12 cellular contexts compared by ENCODE assay signal in genomic region chr12:24741216-24741615, GRCh38.
DNase-seq lines count a peak whose midpoint lies in the region; ATAC-seq and TF ChIP-seq lines count a peak whose summit lies in the region.
"Had no signal": no experiment of that assay in that cellular context is flagged by ENCODE, and none has a peak within 500 bp of the region (broad histone marks: within the 10 kb centered on the region; RNA-seq: fewer than 3 reads in every experiment).

No MANE protein-coding gene starts in this region.

- peak; percentile 50 for DNase-seq in GM06990 (ENCODE audit: extremely low read depth, insufficient read length)
- no peak for DNase-seq in dorsolateral prefrontal cortex
- DNase-seq in stimulated activated CD4-positive, alpha-beta T cell treated with anti-CD3 and anti-CD28 coated beads, Interleukin-4, amount 100 ng/mL, for 24 hours = no peak
- DNase-seq in SW480 (ENCODE audit: low spot score) = no peak
- no peak for DNase-seq in stimulated activated naive CD4-positive, alpha-beta T cell (lab: John Stamatoyannopoulos, UW)
- DNase-seq: BE2C, left ventricle myocardium inferior, NCI-H345 had no signal

- TF ChIP-seq CTCF in GM06990 (IDR thresholded peaks at IDR 0.05; ENCODE audit: insufficient read depth, low read length, poor library complexity, severe bottlenecking) (no peak), dorsolateral prefrontal cortex (IDR thresholded peaks at IDR 0.05 in 54 of 56, conservative IDR thresholded peaks at IDR 0.05 in 2 of 56; ENCODE audit: low read depth in 1 of 56, partially characterized antibody in 56 of 56) (no peak)

- intact Hi-C loops in dorsolateral prefrontal cortex (cut with DNase I) = no loop called here

- H3K4me3 ChIP-seq in GM06990 (replicated peaks; ENCODE audit: low read depth, low read length) = 0 out of 2 replicates have a peak overlapping the region, but pooled peaks have one; percentile 10
- no peak overlapping the region for H3K4me3 ChIP-seq in dorsolateral prefrontal cortex
- H3K4me3 ChIP-seq: left ventricle myocardium inferior had no signal

- H3K27ac ChIP-seq in dorsolateral prefrontal cortex = no peak overlapping the region
- H3K27ac ChIP-seq: left ventricle myocardium inferior, neutrophil had no signal

- H3K27me3 ChIP-seq in GM06990 (replicated peaks; ENCODE audit: control insufficient read depth, insufficient read depth, low read length) (no peaks in the 10 kb centered on the region), dorsolateral prefrontal cortex (no peaks in the 10 kb centered on the region)
- H3K27me3 ChIP-seq: BE2C, neutrophil had no signal

- ATAC-seq in GM18907 (IDR thresholded peaks at IDR 0.05; ENCODE audit: unreplicated experiment) (peak; percentile 55), HG02642 (IDR thresholded peaks at IDR 0.05; ENCODE audit: poor library complexity, unreplicated experiment) (peak; percentile 45), HG03565 (IDR thresholded peaks at IDR 0.05; ENCODE audit: unreplicated experiment) (peak; percentile 66)

- H3K36me3 ChIP-seq in GM06990 (ENCODE audit: control insufficient read depth, insufficient read depth, low read length) = no peaks in the 10 kb centered on the region
- H3K36me3 ChIP-seq: BE2C, left ventricle myocardium inferior, neutrophil had no signal
